ENCODE assay signal across 1 cellular context in genomic region chr17:59024916-59025315, GRCh38.
TF ChIP-seq lines count a peak whose summit lies in the region.

No MANE protein-coding gene starts in this region.

TF ChIP-seq in K562, 482 proteins besides CTCF, POLR2A, EP300 and RAD21 (continued from another document):
- no peak for TF ChIP-seq BRF2 (IDR thresholded peaks at IDR 0.05; ENCODE audit: borderline replicate concordance, insufficient read depth, insufficient read length)
- TF ChIP-seq ARID2 (IDR thresholded peaks at IDR 0.05) = no peak
- TF ChIP-seq ATF3 (IDR thresholded peaks at IDR 0.05) = peak; percentile 44; the same call in 1 of the 2 replicates
- no peak for TF ChIP-seq ATF3 (CRISPR knock-in tag; conservative IDR thresholded peaks at IDR 0.05)
- peak in 1 of 3 experiments; percentile 52; a peak in 2 of 6 replicates for TF ChIP-seq ZBTB11 (CRISPR knock-in tag; IDR thresholded peaks at IDR 0.05)
- no peak for TF ChIP-seq CEBPG (CRISPR knock-in tag; IDR thresholded peaks at IDR 0.05)
- TF ChIP-seq CEBPG (tag; conservative IDR thresholded peaks at IDR 0.05 in 1 of 2, IDR thresholded peaks at IDR 0.05 in 1 of 2) = peak; percentile 43 to 72; a peak in 3 of 4 replicates
- no peak for TF ChIP-seq ZNF41 (CRISPR knock-in tag; conservative IDR thresholded peaks at IDR 0.05)
TF ChIP-seq in K562: peak in this region for 4.
